10 cellular contexts compared by ENCODE assay signal in genomic region chr4:184441461-184442392, GRCh38. TPM values are rescaled to one million over a fixed set of nuclear protein-coding genes. Genes with fewer than 3 reads are reported as not detected.
DNase-seq lines count a peak whose midpoint lies in the region; ATAC-seq and TF ChIP-seq lines count a peak whose summit lies in the region.
"Had no signal": no experiment of that assay in that cellular context is flagged by ENCODE, and none has a peak within 500 bp of the region (broad histone marks: within the 10 kb centered on the region; RNA-seq: fewer than 3 reads in every experiment).

No MANE protein-coding gene starts in this region.

- H3K4me1 Mint-ChIP-seq in activated naive CD8-positive, alpha-beta T cell (ENCODE audit: low read depth): peaks cover 83% of the 10 kb centered on the region
- peaks cover 78% of the 10 kb centered on the region for H3K4me1 Mint-ChIP-seq in activated naive CD8-positive, alpha-beta T cell treated with anti-CD3 and anti-CD28 coated beads for 36 hours
- peaks cover 42% of the 10 kb centered on the region for H3K4me1 Mint-ChIP-seq in brain

- peak overlapping the region; percentile 59 for H3K27ac Mint-ChIP-seq in activated naive CD8-positive, alpha-beta T cell
- no peak overlapping the region for H3K27ac Mint-ChIP-seq in activated naive CD8-positive, alpha-beta T cell treated with anti-CD3 and anti-CD28 coated beads for 36 hours
- peak overlapping the region in 4 of 5 experiments; percentile 32 to 76 (median 60) for H3K27ac Mint-ChIP-seq in brain

- H3K36me3 ChIP-seq in thoracic aorta (no peaks in the 10 kb centered on the region), Peyer's patch (no peaks in the 10 kb centered on the region)

- H3K4me3 ChIP-seq in thoracic aorta: peak overlapping the region; percentile 41
- no peak overlapping the region for H3K4me3 ChIP-seq in Peyer's patch
- H3K4me3 ChIP-seq: BLaER1 had no signal

- no peak for DNase-seq in activated naive CD8-positive, alpha-beta T cell treated with anti-CD3 and anti-CD28 coated beads for 36 hours
- DNase-seq in left kidney (ENCODE audit: low read depth, low spot score): peak; percentile 38
- DNase-seq in thoracic aorta (ENCODE audit: low spot score): no peak
- DNase-seq in Peyer's patch: no peak
- no peak for DNase-seq in pons (ENCODE audit: low spot score)
- DNase-seq: NCI-H345 had no signal

- no peaks in the 10 kb centered on the region for H3K9me3 Mint-ChIP-seq in activated naive CD8-positive, alpha-beta T cell (ENCODE audit: low read depth)
- H3K9me3 Mint-ChIP-seq in activated naive CD8-positive, alpha-beta T cell treated with anti-CD3 and anti-CD28 coated beads for 36 hours: peaks cover 3% of the 10 kb centered on the region
- peaks cover 0 to 5% (median 0%) of the 10 kb centered on the region in 5 experiments for H3K9me3 Mint-ChIP-seq in brain

- H3K4me3 Mint-ChIP-seq in activated naive CD8-positive, alpha-beta T cell: no peak overlapping the region
- H3K4me3 Mint-ChIP-seq in activated naive CD8-positive, alpha-beta T cell treated with anti-CD3 and anti-CD28 coated beads for 36 hours: no peak overlapping the region
- peak overlapping the region in 2 of 5 experiments; percentile 18 to 60 for H3K4me3 Mint-ChIP-seq in brain

- ATAC-seq in thoracic aorta (ENCODE audit: insufficient number of reproducible peaks, low FRiP score, low read depth): no peak
- no peak for ATAC-seq in GM18502 (IDR thresholded peaks at IDR 0.05; ENCODE audit: poor library complexity, unreplicated experiment)

- peaks cover 7% of the 10 kb centered on the region for H3K36me3 Mint-ChIP-seq in activated naive CD8-positive, alpha-beta T cell
- peaks cover 31% of the 10 kb centered on the region for H3K36me3 Mint-ChIP-seq in activated naive CD8-positive, alpha-beta T cell treated with anti-CD3 and anti-CD28 coated beads for 36 hours
- H3K36me3 Mint-ChIP-seq in brain: peaks cover 11% of the 10 kb centered on the region

- H3K4me1 ChIP-seq in thoracic aorta (ENCODE audit: control insufficient read depth in 1 of 2, low read depth in 2 of 2) (peaks cover 15 to 67% of the 10 kb centered on the region in 2 donors), Peyer's patch (peaks cover 0 to 42% (median 6%) of the 10 kb centered on the region in 4 donors)

- no peaks in the 10 kb centered on the region for H3K27me3 ChIP-seq in thoracic aorta (replicated peaks; ENCODE audit: insufficient read depth)
- no peaks in the 10 kb centered on the region for H3K27me3 ChIP-seq in Peyer's patch
- H3K27me3 ChIP-seq: BLaER1 had no signal

- no peaks in the 10 kb centered on the region for H3K27me3 Mint-ChIP-seq in activated naive CD8-positive, alpha-beta T cell
- H3K27me3 Mint-ChIP-seq in activated naive CD8-positive, alpha-beta T cell treated with anti-CD3 and anti-CD28 coated beads for 36 hours: no peaks in the 10 kb centered on the region
- H3K27me3 Mint-ChIP-seq in brain: no peaks in the 10 kb centered on the region

- no peak for TF ChIP-seq POLR2A in Peyer's patch (IDR thresholded peaks at IDR 0.05)

- no peak for TF ChIP-seq CTCF in brain (conservative IDR thresholded peaks at IDR 0.05)
- no peak for TF ChIP-seq CTCF in thoracic aorta (IDR thresholded peaks at IDR 0.05)
- TF ChIP-seq CTCF in Peyer's patch (IDR thresholded peaks at IDR 0.05): no peak

- H3K27ac ChIP-seq in thoracic aorta (peak overlapping the region; percentile 33 to 42), Peyer's patch (no peak overlapping the region)
- H3K27ac ChIP-seq: BLaER1 had no signal

- no peaks in the 10 kb centered on the region for H3K9me3 ChIP-seq in thoracic aorta
- H3K9me3 ChIP-seq in Peyer's patch: no peaks in the 10 kb centered on the region
- H3K9me3 ChIP-seq: BLaER1 had no signal

RNA-seq across cellular contexts. Expression of gene IRF2, which starts 32.6 kb away (rescaled TPM):
- 10 to 100 TPM; 49.1 to 61.4 TPM for total RNA-seq in activated naive CD8-positive, alpha-beta T cell treated with anti-CD3 and anti-CD28 coated beads for 36 hours
- polyA plus RNA-seq in brain (ENCODE audit: insufficient read depth, low read depth, low replicate concordance): 18.5 TPM
- total RNA-seq in thoracic aorta (10 to 100 TPM; 35.3 to 68.0 TPM), Peyer's patch (10 to 100 TPM; 28.0 to 42.8 (median 39.2) TPM)

Comparison
In these comparisons a context has a peak if more than half of its experiments do, and no peak if none do; other contexts are left out.
1. H3K27ac ChIP-seq: peak in thoracic aorta (2 of 2); none in Peyer's patch (0 of 4).